In the genomic region with DNA sequence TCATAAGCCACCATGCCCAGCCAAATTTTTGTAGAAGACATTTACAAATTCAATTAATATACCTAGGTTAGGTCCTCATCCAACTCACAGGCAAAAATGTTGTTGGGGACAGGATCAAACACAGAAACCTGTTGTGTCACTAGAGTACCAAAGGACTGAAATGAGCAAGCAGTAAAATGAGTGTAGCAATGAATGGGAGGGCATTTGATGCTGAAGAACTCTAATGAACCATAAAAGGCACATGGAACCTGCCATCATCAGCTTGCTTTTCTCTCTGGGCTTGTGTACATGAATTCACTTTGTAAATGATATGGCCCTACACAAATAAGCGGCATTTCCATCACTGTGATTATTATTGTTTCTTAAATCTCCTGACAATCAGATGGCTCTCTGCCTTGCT, we compare ENCODE assay signal across 16 cellular contexts. TPM values are rescaled to one million over a fixed set of nuclear protein-coding genes. Genes with fewer than 3 reads are reported as not detected.
DNase-seq lines count a peak whose midpoint lies in the region; ATAC-seq and TF ChIP-seq lines count a peak whose summit lies in the region.
"Had no signal": no experiment of that assay in that cellular context is flagged by ENCODE, and none has a peak within 500 bp of the region (broad histone marks: within the 10 kb centered on the region; RNA-seq: fewer than 3 reads in every experiment).

No MANE protein-coding gene starts in this region.

- no peak overlapping the region for H3K9ac ChIP-seq in mucosa of rectum (ENCODE audit: low read depth in 1 of 2, low read length in 2 of 2)

- WGBS in suprapubic skin, result 58% methylated on average over 1 of the region's 1 CpG

- H3K27me3 ChIP-seq in mucosa of rectum (ENCODE audit: control insufficient read depth in 2 of 2, insufficient read depth in 2 of 2, low read length in 2 of 2) (no peaks in the 10 kb centered on the region), suprapubic skin (no peaks in the 10 kb centered on the region)
- H3K27me3 ChIP-seq: cardiac muscle cell, ovary, Peyer's patch had no signal

- DNase-seq in NCI-H2029 treated with DMSO at 0.1 percent for 48 hours (lab: John Stamatoyannopoulos, UW) (peak; percentile 51), NCI-H2029 (lab: John Stamatoyannopoulos, UW) (no peak), suprapubic skin (ENCODE audit: low spot score in 2 of 2) (no peak), activated T-cell treated with anti-CD3 and anti-CD28 coated beads for 4 hours (no peak)
- DNase-seq: 8988T; activated naive CD4-positive, alpha-beta T cell treated with anti-CD3 and anti-CD28 coated beads, Interleukin-2, amount 10 ng/mL, durations not matched to agents 7 days and 5 days; CD4-positive, alpha-beta memory T cell; NCI-H524 treated with DMSO at 0.1 percent for 48 hours; ovary; Peyer's patch; T-helper 1 cell had no signal

- H3K27ac ChIP-seq in cingulate gyrus (ENCODE audit: low read depth, low read length) (peak overlapping the region; percentile 86), mucosa of rectum (ENCODE audit: low read depth in 2 of 2, low read length in 2 of 2) (peak overlapping the region; percentile 38 to 67), suprapubic skin (peak overlapping the region; percentile 8)
- H3K27ac ChIP-seq: cardiac muscle cell, ovary had no signal

- H3K4me1 ChIP-seq in mucosa of rectum (ENCODE audit: control insufficient read depth in 2 of 2, insufficient read depth in 2 of 2, low read length in 2 of 2) (peaks cover 0 to 3% of the 10 kb centered on the region in 2 donors), suprapubic skin (peaks cover 32% of the 10 kb centered on the region)

- H3K4me3 ChIP-seq in mucosa of rectum (ENCODE audit: low read length in 2 of 2) (no peak overlapping the region), suprapubic skin (no peak overlapping the region)
- H3K4me3 ChIP-seq: cardiac muscle cell, Peyer's patch had no signal

- no peaks in the 10 kb centered on the region for H3K9me3 ChIP-seq in mucosa of rectum (ENCODE audit: control insufficient read depth in 2 of 2, low read length in 2 of 2)
- no peaks in the 10 kb centered on the region for H3K9me3 ChIP-seq in suprapubic skin
- H3K9me3 ChIP-seq: ovary, Peyer's patch had no signal

- TF ChIP-seq CTCF in suprapubic skin (IDR thresholded peaks at IDR 0.05), result no peak

- TF ChIP-seq EP300 in suprapubic skin (IDR thresholded peaks at IDR 0.05), result no peak

- TF ChIP-seq POLR2A in suprapubic skin (IDR thresholded peaks at IDR 0.05), result no peak

- H3K36me3 ChIP-seq in mucosa of rectum (ENCODE audit: control insufficient read depth in 2 of 2, insufficient read depth in 2 of 2, low read length in 2 of 2), result no peaks in the 10 kb centered on the region
- H3K36me3 ChIP-seq in suprapubic skin, result no peaks in the 10 kb centered on the region
- H3K36me3 ChIP-seq: cardiac muscle cell, ovary, Peyer's patch had no signal

- ATAC-seq in GM21423 (IDR thresholded peaks at IDR 0.05; ENCODE audit: unreplicated experiment) (no peak), HG02642 (IDR thresholded peaks at IDR 0.05; ENCODE audit: poor library complexity, unreplicated experiment) (no peak)

RNA-seq across cellular contexts. Expression of gene USP31, which starts 17.8 kb away (rescaled TPM):
- 10 to 100 TPM; 22.0 to 44.7 (median 31.2) TPM for total RNA-seq in suprapubic skin

RNA-seq across cellular contexts. Expression of gene SCNN1G, which starts 51.1 kb away (rescaled TPM):
- total RNA-seq in suprapubic skin, result 10 to 100 TPM in 3 of 4 donors, 1 to 10 TPM in 1; 8.5 to 25.6 (median 16.6) TPM
- total RNA-seq: cardiac muscle cell; CD4-positive, alpha-beta memory T cell had no signal

Comparison
In these comparisons a context has a peak if more than half of its experiments do, and no peak if none do; other contexts are left out.
1. H3K27ac ChIP-seq: peak in every context shown above with its lines; median percentile 86 in cingulate gyrus; 52 in mucosa of rectum; 8 in suprapubic skin.